Comparison of ENCODE assay signal across 9 cellular contexts in the genomic region with DNA sequence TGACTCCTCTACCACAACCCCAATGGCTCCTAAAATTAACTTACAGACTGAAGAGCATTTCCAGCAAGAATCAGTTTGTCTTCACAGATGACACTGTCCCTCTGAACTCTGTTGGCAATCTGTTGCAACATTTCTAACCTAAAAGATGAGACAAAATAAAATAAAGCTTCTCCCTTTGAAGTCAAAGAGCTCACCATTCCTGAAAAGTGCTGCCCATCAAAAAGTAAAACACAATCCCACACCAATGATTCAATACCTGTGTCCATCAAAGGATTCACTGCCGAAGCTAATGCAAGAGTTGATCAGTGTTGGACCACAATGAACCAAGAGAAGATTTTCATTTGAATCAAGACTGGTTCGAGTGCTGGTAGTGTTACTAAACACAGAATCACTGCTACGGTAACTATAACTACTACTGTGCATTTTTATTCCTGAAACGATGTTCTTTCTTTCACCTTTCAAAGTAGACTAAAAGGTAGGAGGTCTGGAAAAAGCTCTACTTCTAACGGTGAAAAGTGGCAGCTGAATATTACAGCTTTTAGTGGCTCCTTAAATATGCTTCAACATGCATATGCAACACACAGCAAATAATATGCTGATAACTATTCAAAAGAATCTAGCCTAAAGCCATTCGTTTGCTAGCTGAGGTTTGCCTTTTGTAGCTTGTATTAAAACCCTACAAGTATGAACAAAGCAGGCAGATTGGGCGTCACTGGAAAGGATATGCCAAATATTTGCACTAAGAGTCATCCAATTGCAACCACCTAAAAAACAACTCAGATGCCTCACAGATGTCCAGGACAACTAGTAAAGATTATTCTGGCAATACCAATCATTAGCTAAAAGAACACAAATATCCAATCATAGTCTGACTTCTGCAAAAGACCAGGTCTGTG. TPM values are rescaled to one million over a fixed set of nuclear protein-coding genes. Genes with fewer than 3 reads are reported as not detected.
A peak's percentile ranks its signal among the peaks of the same experiment; 100 is the strongest.
DNase-seq lines count a peak whose midpoint lies in the region; ATAC-seq and TF ChIP-seq lines count a peak whose summit lies in the region.
"Had no signal": no experiment of that assay in that cellular context is flagged by ENCODE, and none has a peak within 500 bp of the region (broad histone marks: within the 10 kb centered on the region; RNA-seq: fewer than 3 reads in every experiment).

A gene (minus strand): TSS at position 524 of the 896 bp plus-strand sequence.

- no peak within 1 kb of the TSS for H2BK120ac ChIP-seq in trophoblast cell (ENCODE audit: insufficient read depth, low read length, poor library complexity)

- peaks cover 26% of the 10 kb centered on the region for H3K4me1 Mint-ChIP-seq in Calu3 (ENCODE audit: low read depth, unreplicated experiment)

- H3K36me3 Mint-ChIP-seq in Calu3 (ENCODE audit: insufficient read depth, unreplicated experiment) = peaks cover 31% of the 10 kb centered on the region

- no peak for TF ChIP-seq CTCF in Calu3 (IDR thresholded peaks at IDR 0.05; ENCODE audit: unreplicated experiment)
- TF ChIP-seq CTCF in fibroblast of the aortic adventitia (IDR thresholded peaks at IDR 0.05; ENCODE audit: insufficient read depth, low read length) = no peak

- CTCF ChIA-PET in Calu3 (lab: Charles Lee) = no interaction called here

- H3K9me3 Mint-ChIP-seq in Calu3 (ENCODE audit: low read depth, unreplicated experiment) = no peaks in the 10 kb centered on the region

- no peaks in the 10 kb centered on the region for H3K79me1 ChIP-seq in trophoblast cell (ENCODE audit: low read length)

- H3K18ac ChIP-seq in trophoblast cell (ENCODE audit: low read length) = no peak within 1 kb of the TSS

- H3K4me3 ChIP-seq in SJSA1 (no peak within 1 kb of the TSS), fibroblast of the aortic adventitia (ENCODE audit: low read depth, low read length) (no peak within 1 kb of the TSS), trophoblast cell (ENCODE audit: low read depth, low read length) (no peak within 1 kb of the TSS)

- no peak within 1 kb of the TSS for H3K4me3 Mint-ChIP-seq in Calu3 (ENCODE audit: low read depth, unreplicated experiment)

- WGBS in trophoblast cell (ENCODE audit: extremely low coverage, insufficient coverage, insufficient read length) = no CpG with 5 or more reads among the region's 7 CpGs

- H3K79me2 ChIP-seq in trophoblast cell (ENCODE audit: control insufficient read depth, insufficient read depth, low read length, poor library complexity) = no peaks in the 10 kb centered on the region

- no TSS peak for BruUV-seq in Calu3 (replicated peaks; lab: Mats Ljungman, UMichigan)

- H3K14ac ChIP-seq in trophoblast cell (ENCODE audit: low read length) = no peak within 1 kb of the TSS

- no peaks in the 10 kb centered on the region for H3K27me3 ChIP-seq in SJSA1 (replicated peaks)
- H3K27me3 ChIP-seq in trophoblast cell (ENCODE audit: insufficient read depth, low read length) = no peaks in the 10 kb centered on the region

- H2AFZ ChIP-seq in trophoblast cell (ENCODE audit: insufficient read depth, low read length, poor library complexity) = no peak within 1 kb of the TSS

- H3K4ac ChIP-seq in trophoblast cell (ENCODE audit: low read depth, low read length) = no peak within 1 kb of the TSS

- H3K9me3 ChIP-seq in SJSA1 (replicated peaks) (no peaks in the 10 kb centered on the region), trophoblast cell (ENCODE audit: insufficient read depth, low read depth, low read length) (no peaks in the 10 kb centered on the region)

- H3K4me2 ChIP-seq in trophoblast cell (ENCODE audit: low read length) = no peak within 1 kb of the TSS

- no peak within 1 kb of the TSS for H2BK12ac ChIP-seq in trophoblast cell (ENCODE audit: low read length)

- H3K27me3 Mint-ChIP-seq in Calu3 (ENCODE audit: unreplicated experiment) = no peaks in the 10 kb centered on the region

- no peak within 1 kb of the TSS for H2BK5ac ChIP-seq in trophoblast cell (ENCODE audit: low read depth, low read length, poor library complexity)

- no peak within 1 kb of the TSS for H3K9ac ChIP-seq in trophoblast cell (ENCODE audit: low read length)

- H3K4me1 ChIP-seq in SJSA1 (replicated peaks) (peaks cover 21% of the 10 kb centered on the region), trophoblast cell (ENCODE audit: control insufficient read depth in 1 of 2, insufficient read depth in 2 of 2, low read length in 2 of 2) (no peaks in the 10 kb centered on the region)

- DNase-seq in Calu3 (no peak), SJSA1 (ENCODE audit: low read depth in 1 of 2, low spot score in 2 of 2) (peak; percentile 66 to 80), fibroblast of the aortic adventitia (ENCODE audit: low read depth) (peak; percentile 97), trophoblast cell (peak; percentile 56 to 84), posterior cingulate gyrus (no peak)
- DNase-seq in stimulated activated CD4-positive, alpha-beta T cell treated with anti-CD3 and anti-CD28 coated beads, Interleukin-1b, Interleukin-23, amount 100 ng/mL, for 48 hours = no peak
- DNase-seq in activated CD4-positive, alpha-beta T cell treated with anti-CD3 and anti-CD28 coated beads for 48 hours = no peak
- DNase-seq: NCI-H524 had no signal

- H3K27ac ChIP-seq in SJSA1 (peak within 1 kb of the TSS; percentile 66), trophoblast cell (ENCODE audit: low read depth, low read length) (no peak within 1 kb of the TSS)

- no peak within 1 kb of the TSS for H2AK5ac ChIP-seq in trophoblast cell (ENCODE audit: low read length)

- H3K27ac Mint-ChIP-seq in Calu3 (ENCODE audit: unreplicated experiment) = peak within 1 kb of the TSS; percentile 60

- H4K12ac ChIP-seq in trophoblast cell (ENCODE audit: low read depth, low read length) = no peak within 1 kb of the TSS

- no peak within 1 kb of the TSS for H3K23ac ChIP-seq in trophoblast cell (ENCODE audit: low read length)

- H3K36me3 ChIP-seq in SJSA1 (peaks cover 76% of the 10 kb centered on the region), trophoblast cell (ENCODE audit: control insufficient read depth in 1 of 2, insufficient read depth in 2 of 2, low read length in 2 of 2) (peaks cover 0 to 4% of the 10 kb centered on the region in 2 experiments)

- intact Hi-C loops in Calu3 (cut with micrococcal nuclease; ENCODE audit: unreplicated experiment) (no loop called here), posterior cingulate gyrus (cut with DNase I) (no loop called here)

- no peak within 1 kb of the TSS for H4K8ac ChIP-seq in trophoblast cell (ENCODE audit: low read depth, low read length)

- no peak for ATAC-seq in HG03175 (IDR thresholded peaks at IDR 0.05; ENCODE audit: unreplicated experiment)

- no peak within 1 kb of the TSS for H4K91ac ChIP-seq in trophoblast cell (ENCODE audit: low read depth, low read length)

RNA-seq across cellular contexts. Expression of the gene that starts here (rescaled TPM):
- 177 and 212 TPM in 2 replicates for total RNA-seq in Calu3 (2022)
- total RNA-seq in SJSA1 (2014; rRNA removed; shearing (Covaris generic)) = 93.2 and 160 TPM in 2 replicates
- 505 and 613 TPM in 2 replicates for total RNA-seq in fibroblast of the aortic adventitia (ENCODE audit: low replicate concordance)
- polyA plus RNA-seq in trophoblast cell (2013) = 48.5 and 51.5 TPM in 2 replicates

Comparison
In these comparisons a context has a peak if more than half of its experiments do, and no peak if none do; other contexts are left out.
1. DNase-seq: peak in SJSA1 (2 of 2), fibroblast of the aortic adventitia (single experiment) and trophoblast cell (2 of 2); none in Calu3 (single experiment), stimulated activated CD4-positive, alpha-beta T cell treated with anti-CD3 and anti-CD28 coated beads, Interleukin-1b, Interleukin-23, amount 100 ng/mL, for 48 hours (single experiment), posterior cingulate gyrus (0 of 10) and activated CD4-positive, alpha-beta T cell treated with anti-CD3 and anti-CD28 coated beads for 48 hours (single experiment).